Comparison of ENCODE assay signal across 13 cellular contexts in genomic region chr13:106573855-106574254, GRCh38. TPM values are rescaled to one million over a fixed set of nuclear protein-coding genes. Genes with fewer than 3 reads are reported as not detected.
DNase-seq lines count a peak whose midpoint lies in the region; ATAC-seq and TF ChIP-seq lines count a peak whose summit lies in the region.
"Had no signal": no experiment of that assay in that cellular context is flagged by ENCODE, and none has a peak within 500 bp of the region (broad histone marks: within the 10 kb centered on the region; RNA-seq: fewer than 3 reads in every experiment).

No MANE protein-coding gene starts in this region.

- H3K4me1 ChIP-seq in osteoblast (ENCODE audit: insufficient read depth, low read length), result peaks cover 17% of the 10 kb centered on the region
- peaks cover 7% of the 10 kb centered on the region for H3K4me1 ChIP-seq in smooth muscle cell (ENCODE audit: low read depth)
- H3K4me1 ChIP-seq: parathyroid adenoma had no signal

- H2AFZ ChIP-seq in osteoblast (ENCODE audit: low read length) (peak overlapping the region; percentile 21), smooth muscle cell (ENCODE audit: low read depth) (no peak overlapping the region)
- H2AFZ ChIP-seq: parathyroid adenoma had no signal

- no peaks in the 10 kb centered on the region for H3K27me3 ChIP-seq in osteoblast (ENCODE audit: insufficient read depth, low read length)
- H3K27me3 ChIP-seq in smooth muscle cell (ENCODE audit: low read depth), result no peaks in the 10 kb centered on the region
- H3K27me3 ChIP-seq: brain microvascular endothelial cell had no signal

- no peaks in the 10 kb centered on the region for H3K79me2 ChIP-seq in osteoblast (ENCODE audit: insufficient read depth, low read length)
- H3K79me2 ChIP-seq in smooth muscle cell (ENCODE audit: low read depth), result peaks cover 2% of the 10 kb centered on the region
- H3K79me2 ChIP-seq: parathyroid adenoma had no signal

- H3F3A ChIP-seq in smooth muscle cell (ENCODE audit: low read depth), result no peaks in the 10 kb centered on the region

- in situ Hi-C loops in astrocyte of the spinal cord (cut with HindIII; ENCODE audit: low sequenced_read_pairs), result no loop called here

- H3K27ac ChIP-seq in osteoblast (ENCODE audit: low read depth, low read length) (peak overlapping the region; percentile 71), smooth muscle cell (ENCODE audit: low read depth) (no peak overlapping the region)
- H3K27ac ChIP-seq: brain microvascular endothelial cell, parathyroid adenoma had no signal

- ATAC-seq in GM19324 (IDR thresholded peaks at IDR 0.05; ENCODE audit: low FRiP score, unreplicated experiment) (no peak), HG02840 (IDR thresholded peaks at IDR 0.05; ENCODE audit: low FRiP score, unreplicated experiment) (no peak)
- ATAC-seq: PC-3 had no signal

- WGBS in smooth muscle cell (ENCODE audit: low lambda C conversion rate), result 89% methylated on average over 3 of the region's 3 CpGs

- H3K4me3 ChIP-seq in astrocyte of the spinal cord (ENCODE audit: low read depth, low read length), result no peak overlapping the region
- no peak overlapping the region for H3K4me3 ChIP-seq in fibroblast of the aortic adventitia (ENCODE audit: low read depth, low read length)
- H3K4me3 ChIP-seq in osteoblast (ENCODE audit: insufficient read depth, low read length), result peak overlapping the region; percentile 54
- no peak overlapping the region for H3K4me3 ChIP-seq in smooth muscle cell

- TF ChIP-seq CTCF in astrocyte of the spinal cord (IDR thresholded peaks at IDR 0.05; ENCODE audit: low read depth, low read length) (no peak), fibroblast of the aortic adventitia (IDR thresholded peaks at IDR 0.05; ENCODE audit: insufficient read depth, low read length) (no peak), osteoblast (IDR thresholded peaks at IDR 0.05; ENCODE audit: extremely low read depth, low read depth, low read length) (no peak), smooth muscle cell (IDR thresholded peaks at IDR 0.05; ENCODE audit: borderline replicate concordance, insufficient read depth, poor library complexity, severe bottlenecking) (no peak)

- DNase-seq in astrocyte of the spinal cord (ENCODE audit: low read depth, low spot score) (peak; percentile 15), fibroblast of the aortic adventitia (ENCODE audit: low read depth) (peak; percentile 74), osteoblast (ENCODE audit: insufficient read length, low spot score, missing footprints) (no peak), smooth muscle cell (lab: John Stamatoyannopoulos, UW; ENCODE audit: unreplicated experiment) (no peak)
- DNase-seq in stimulated activated CD4-positive, alpha-beta T cell treated with anti-CD3 and anti-CD28 coated beads, Interleukin-15, amount 100 ng/mL, for 24 hours, result no peak
- DNase-seq: activated gamma-delta T cell; brain microvascular endothelial cell; CD4-positive, alpha-beta T cell; NCI-H1417 treated with DMSO at 0.1 percent for 48 hours; PC-3 had no signal

- no peaks in the 10 kb centered on the region for H3K9me3 ChIP-seq in osteoblast (ENCODE audit: low read depth, low read length)
- no peaks in the 10 kb centered on the region for H3K9me3 ChIP-seq in smooth muscle cell (replicated peaks; ENCODE audit: low read depth)

- no peak overlapping the region for H3K9ac ChIP-seq in smooth muscle cell (ENCODE audit: low read depth)
- H3K9ac ChIP-seq: parathyroid adenoma had no signal

- peak overlapping the region; percentile 86 for H3K4me2 ChIP-seq in osteoblast (ENCODE audit: insufficient read depth, low read length)
- H3K4me2 ChIP-seq in smooth muscle cell, result no peak overlapping the region

- H3K36me3 ChIP-seq in osteoblast (ENCODE audit: insufficient read depth, low read length), result no peaks in the 10 kb centered on the region
- no peaks in the 10 kb centered on the region for H3K36me3 ChIP-seq in smooth muscle cell (ENCODE audit: low read depth)
- H3K36me3 ChIP-seq: brain microvascular endothelial cell had no signal

- H4K20me1 ChIP-seq in osteoblast (ENCODE audit: insufficient read depth, low read length) (no peaks in the 10 kb centered on the region), smooth muscle cell (ENCODE audit: low read depth) (no peaks in the 10 kb centered on the region)

RNA-seq across cellular contexts. Expression of gene ARGLU1, which starts 5.9 kb away (rescaled TPM):
- total RNA-seq in fibroblast of the aortic adventitia (ENCODE audit: low replicate concordance), result 41.8 and 64.1 TPM in 2 replicates
- 42.0 and 51.0 TPM in 2 replicates for total RNA-seq in osteoblast
- total RNA-seq in smooth muscle cell, result 43.6 and 78.7 TPM in 2 replicates
- polyA plus RNA-seq in smooth muscle cell, result 36.5 and 45.8 TPM in 2 replicates

RNA-seq across cellular contexts. Expression of gene EFNB2, which starts 38.4 kb away (rescaled TPM):
- 3.4 and 5.5 TPM in 2 replicates for total RNA-seq in fibroblast of the aortic adventitia (ENCODE audit: low replicate concordance)
- 10.0 and 17.0 TPM in 2 replicates for total RNA-seq in osteoblast
- 35.0 and 42.0 TPM in 2 replicates for total RNA-seq in smooth muscle cell
- polyA plus RNA-seq in smooth muscle cell, result 15.5 and 38.8 TPM in 2 replicates

Comparison
In these comparisons a context has a peak if more than half of its experiments do, and no peak if none do; other contexts are left out.
1. DNase-seq: peak in astrocyte of the spinal cord (single experiment) and fibroblast of the aortic adventitia (single experiment); none in osteoblast (single experiment), smooth muscle cell (single experiment) and stimulated activated CD4-positive, alpha-beta T cell treated with anti-CD3 and anti-CD28 coated beads, Interleukin-15, amount 100 ng/mL, for 24 hours (single experiment).